In the genomic region with DNA sequence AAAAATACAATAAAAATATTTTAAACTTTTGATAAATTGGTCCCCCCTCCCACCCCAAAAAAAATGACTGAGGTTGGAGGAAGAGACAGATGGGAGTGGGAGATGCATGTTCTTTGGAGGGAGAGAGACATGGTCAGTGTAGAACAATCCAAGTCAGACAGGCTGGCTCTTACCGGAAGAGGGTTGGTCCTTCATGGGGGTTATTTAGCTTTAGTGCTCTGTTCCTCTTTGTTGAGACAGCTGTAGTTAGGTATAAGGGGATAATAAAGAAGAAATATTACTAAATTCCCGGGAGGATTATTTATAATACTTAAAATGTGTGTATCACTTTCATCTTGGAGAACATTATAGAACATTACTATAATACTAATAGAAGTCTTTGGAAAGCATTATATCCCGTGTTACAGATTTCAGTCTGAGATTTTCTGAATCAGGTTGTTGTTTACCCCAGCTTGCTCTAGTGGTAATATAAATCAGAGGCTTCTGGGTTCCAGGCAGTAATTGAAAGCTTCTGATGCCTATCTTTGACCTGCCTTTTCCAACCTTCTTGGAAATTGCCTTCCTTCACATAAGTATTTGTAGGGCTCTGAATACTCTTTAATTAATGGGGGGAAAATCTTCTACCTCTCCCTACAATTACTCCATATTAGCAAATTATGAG, we compare ENCODE assay signal across 17 cellular contexts.
"Had no signal": no experiment of that assay in that cellular context is flagged by ENCODE, and none has a peak within 500 bp of the region (broad histone marks: within the 10 kb centered on the region; RNA-seq: fewer than 3 reads in every experiment).

No MANE protein-coding gene starts in this region.

- H3K4me3 ChIP-seq: colonic mucosa, heart right ventricle had no signal

- H3K9me3 ChIP-seq: colonic mucosa, heart right ventricle had no signal

- H3K27ac ChIP-seq: colonic mucosa had no signal

- H3K9me3 Mint-ChIP-seq: activated T-helper 2 cell treated with anti-CD3 and anti-CD28 coated beads, Interferon-gamma antibody, Interleukin-2, Interleukin-4, amounts not matched to agents 10 μg/mL and 5 μg/mL and 100 μg/mL, durations not matched to agents 14 hours and 24 hours and 36 hours; stimulated activated memory B cell treated with anti-CD40 and anti-IgM and Interleukin-4, amounts not matched to agents 10 μg/mL and 1 μg/mL and 100 μg/mL, for 72 hours; type B pancreatic cell had no signal

- H3K36me3 Mint-ChIP-seq: activated naive CD4-positive, alpha-beta T cell treated with anti-CD3 and anti-CD28 coated beads, Interleukin-2, amount 10 ng/mL, durations not matched to agents 7 days and 5 days; naive thymus-derived CD8-positive, alpha-beta T cell; stimulated activated memory B cell treated with anti-CD40 and anti-IgM and Interleukin-4, amounts not matched to agents 10 μg/mL and 1 μg/mL and 100 μg/mL, for 72 hours; type B pancreatic cell had no signal

- H3K4me3 Mint-ChIP-seq: activated naive CD4-positive, alpha-beta T cell treated with anti-CD3 and anti-CD28 coated beads, Interleukin-2, amount 10 ng/mL, durations not matched to agents 7 days and 5 days; naive thymus-derived CD8-positive, alpha-beta T cell; stimulated activated memory B cell treated with anti-CD40 and anti-IgM and Interleukin-4, amounts not matched to agents 10 μg/mL and 1 μg/mL and 100 μg/mL, for 72 hours; type B pancreatic cell had no signal

- H3K27me3 ChIP-seq: colonic mucosa, heart right ventricle had no signal

- H3K27me3 Mint-ChIP-seq: naive thymus-derived CD8-positive, alpha-beta T cell; progenitor cell of endocrine pancreas; stimulated activated memory B cell treated with anti-CD40 and anti-IgM and Interleukin-4, amounts not matched to agents 10 μg/mL and 1 μg/mL and 100 μg/mL, for 72 hours; type B pancreatic cell had no signal

- DNase-seq: activated CD4-positive, alpha-beta T cell treated with anti-CD3 and anti-CD28 coated beads, Interleukin-2, amount 50 U/mL, for 1 hour; activated naive CD4-positive, alpha-beta T cell treated with anti-CD3 and anti-CD28 coated beads, Interleukin-2, amount 10 ng/mL, durations not matched to agents 7 days and 5 days; activated T-cell treated with anti-CD3 and anti-CD28 coated beads for 4 hours; caudate nucleus; colonic mucosa; foreskin melanocyte; heart right ventricle; left ventricle myocardium superior; naive thymus-derived CD8-positive, alpha-beta T cell; nucleus accumbens; right cardiac atrium; substantia nigra; T-helper 2 cell had no signal

- H3K36me3 ChIP-seq: colonic mucosa had no signal

- H3K27ac Mint-ChIP-seq: activated naive CD4-positive, alpha-beta T cell treated with anti-CD3 and anti-CD28 coated beads, Interleukin-2, amount 10 ng/mL, durations not matched to agents 7 days and 5 days; activated T-helper 2 cell treated with anti-CD3 and anti-CD28 coated beads, Interferon-gamma antibody, Interleukin-2, Interleukin-4, amounts not matched to agents 10 μg/mL and 5 μg/mL and 100 μg/mL, durations not matched to agents 14 hours and 24 hours and 36 hours; progenitor cell of endocrine pancreas; type B pancreatic cell had no signal
